8 cellular contexts compared by ENCODE assay signal in the genomic region with DNA sequence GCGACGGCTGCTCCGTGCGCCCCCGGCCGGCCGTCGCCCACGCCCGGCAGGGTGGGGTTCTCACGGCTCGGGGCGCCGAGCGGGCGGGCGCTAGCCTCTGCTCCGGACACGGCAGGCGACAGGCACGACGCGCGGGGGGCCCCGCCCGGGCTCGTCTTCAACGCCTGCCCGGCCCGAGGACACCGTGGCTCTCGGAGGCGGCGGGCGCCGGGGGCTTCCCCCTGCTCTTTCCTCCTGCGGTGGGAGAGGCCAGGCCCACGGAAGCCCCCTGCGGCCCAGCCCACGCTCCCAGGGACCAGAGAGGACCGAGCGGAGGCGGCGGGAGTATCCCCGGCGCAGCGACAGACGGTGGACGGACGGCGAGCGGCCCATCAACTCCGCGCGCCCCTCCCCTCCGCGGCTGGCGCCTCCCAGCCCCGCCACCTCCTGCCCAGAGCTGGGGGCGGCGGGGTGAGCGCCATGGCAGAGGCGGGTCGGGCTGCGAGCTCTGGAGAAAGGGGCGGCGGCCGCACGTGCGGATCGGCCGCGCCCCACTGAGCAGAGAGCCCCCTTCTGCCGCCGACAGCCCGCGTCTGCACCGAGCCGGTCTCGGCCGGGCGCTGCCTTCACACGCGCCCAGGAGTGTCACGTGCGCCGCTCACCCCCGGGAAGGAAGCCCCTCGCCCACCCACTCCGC. TPM values are rescaled to one million over a fixed set of nuclear protein-coding genes. Genes with fewer than 3 reads are reported as not detected.
A peak's percentile ranks its signal among the peaks of the same experiment; 100 is the strongest.
DNase-seq lines count a peak whose midpoint lies in the region; ATAC-seq and TF ChIP-seq lines count a peak whose summit lies in the region.

A gene (minus strand): TSS at position 347 of the 676 bp plus-strand sequence. CDS start 386 bp downstream, outside the sequence.
A gene with protein sequence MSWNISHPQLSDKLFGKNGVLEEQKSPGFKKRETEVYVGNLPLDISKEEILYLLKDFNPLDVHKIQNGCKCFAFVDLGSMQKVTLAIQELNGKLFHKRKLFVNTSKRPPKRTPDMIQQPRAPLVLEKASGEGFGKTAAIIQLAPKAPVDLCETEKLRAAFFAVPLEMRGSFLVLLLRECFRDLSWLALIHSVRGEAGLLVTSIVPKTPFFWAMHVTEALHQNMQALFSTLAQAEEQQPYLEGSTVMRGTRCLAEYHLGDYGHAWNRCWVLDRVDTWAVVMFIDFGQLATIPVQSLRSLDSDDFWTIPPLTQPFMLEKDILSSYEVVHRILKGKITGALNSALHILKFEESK (plus strand): TSS at position 154 of the 676 bp plus-strand sequence. CDS start 4,685 bp downstream, outside the sequence.

- peak; percentile 45 for DNase-seq in GM10248 (ENCODE audit: extremely low spot score)
- peak; percentile 68 to 88 (median 87) for DNase-seq in right cardiac atrium
- peak; percentile 59 to 64 for DNase-seq in psoas muscle
- no peak for DNase-seq in cerebellar cortex (ENCODE audit: low spot score)
- no peak for DNase-seq in NCI-H146 (lab: John Stamatoyannopoulos, UW)
- no peak for DNase-seq in NCI-H2171 (lab: John Stamatoyannopoulos, UW)

- H3K36me3 ChIP-seq in psoas muscle (ENCODE audit: insufficient read depth in 1 of 2, low read depth in 1 of 2): no peaks in the 10 kb centered on the region

- TF ChIP-seq CTCF in GM10248 (IDR thresholded peaks at IDR 0.05; ENCODE audit: control extremely low read depth, extremely low read depth, low read depth, missing control alignments): no peak
- no peak for TF ChIP-seq CTCF in psoas muscle (IDR thresholded peaks at IDR 0.05)

- POLR2A ChIA-PET in GM10248 (lab: Yijun Ruan, JAX): no interaction called here

- H3K27ac ChIP-seq in right cardiac atrium (ENCODE audit: low read length) (peak within 1 kb of the TSS; percentile 56), psoas muscle (peak within 1 kb of the TSS; percentile 50)

- WGBS in right cardiac atrium: 1% methylated on average over 90 of the region's 90 CpGs
- 0 to 2% (median 2%) methylated on average over 30 to 90 of the region's 90 CpGs for WGBS in psoas muscle, 3 donors

- H3K4me3 ChIP-seq in right cardiac atrium (ENCODE audit: low read length) (peak within 1 kb of the TSS; percentile 53), psoas muscle (peak within 1 kb of the TSS; percentile 67)

- no peaks in the 10 kb centered on the region for H3K36me3 Mint-ChIP-seq in activated T-helper 17 cell treated with anti-CD3 and anti-CD28 coated beads, Interleukin-2, amount 50 U/mL, for 72 hours (ENCODE audit: low read depth)

- no peak for ATAC-seq in activated T-helper 17 cell treated with anti-CD3 and anti-CD28 coated beads, Interleukin-2, amount 50 U/mL, for 72 hours (replicated peaks)
- ATAC-seq in right cardiac atrium: peak; percentile 84 to 88
- peak; percentile 21 to 72 (median 55) for ATAC-seq in psoas muscle
- no peak for ATAC-seq in GM21360 (IDR thresholded peaks at IDR 0.05; ENCODE audit: unreplicated experiment)

- no peaks in the 10 kb centered on the region for H3K27me3 ChIP-seq in right cardiac atrium (ENCODE audit: control insufficient read depth, insufficient read depth)
- peaks cover 3 to 67% (median 16%) of the 10 kb centered on the region in 3 donors for H3K27me3 ChIP-seq in psoas muscle (ENCODE audit: insufficient read depth in 3 of 3, low read length in 2 of 3)

- H3K4me3 Mint-ChIP-seq in activated T-helper 17 cell treated with anti-CD3 and anti-CD28 coated beads, Interleukin-2, amount 50 U/mL, for 72 hours: no peak within 1 kb of the TSS

- CTCF ChIA-PET in GM10248 (lab: Yijun Ruan, JAX): interaction anchor here (2.8 to 2.9 kb wide), 2 partner anchors 22 to 44 kb away, joined by 11 to 17 read pairs; no protein-coding TSS in a partner anchor

- no peaks in the 10 kb centered on the region for H3K9me3 Mint-ChIP-seq in activated T-helper 17 cell treated with anti-CD3 and anti-CD28 coated beads, Interleukin-2, amount 50 U/mL, for 72 hours

- peaks cover 34% of the 10 kb centered on the region for H3K27me3 Mint-ChIP-seq in activated T-helper 17 cell treated with anti-CD3 and anti-CD28 coated beads, Interleukin-2, amount 50 U/mL, for 72 hours

- H3K27ac Mint-ChIP-seq in activated T-helper 17 cell treated with anti-CD3 and anti-CD28 coated beads, Interleukin-2, amount 50 U/mL, for 72 hours: peak within 1 kb of the TSS; percentile 1

- intact Hi-C loops in right cardiac atrium (cut with DNase I) (no loop called here), psoas muscle (cut with DNase I) (no loop called here)

- no peaks in the 10 kb centered on the region for H3K9me3 ChIP-seq in right cardiac atrium (ENCODE audit: control insufficient read depth, low read length)
- H3K9me3 ChIP-seq in psoas muscle: peaks cover 6% of the 10 kb centered on the region

- peaks cover 10% of the 10 kb centered on the region for H3K4me1 Mint-ChIP-seq in activated T-helper 17 cell treated with anti-CD3 and anti-CD28 coated beads, Interleukin-2, amount 50 U/mL, for 72 hours

- H3K4me1 ChIP-seq in right cardiac atrium (ENCODE audit: control insufficient read depth, insufficient read depth, low read length) (no peaks in the 10 kb centered on the region), psoas muscle (no peaks in the 10 kb centered on the region)

RNA-seq across cellular contexts. Expression of the first gene that starts in this region (rescaled TPM):
- under 1 TPM in 1 of 2 donors, not detected in 1; 0.03 TPM for total RNA-seq in activated T-helper 17 cell treated with anti-CD3 and anti-CD28 coated beads, Interleukin-2, amount 50 U/mL, for 72 hours
- total RNA-seq in right cardiac atrium: 10 to 100 TPM; 17.4 to 23.8 (median 21.1) TPM
- polyA plus RNA-seq in right cardiac atrium: 16.4 TPM
- total RNA-seq in psoas muscle: 1 to 10 TPM; 5.6 to 7.4 (median 7.0) TPM
- polyA plus RNA-seq in psoas muscle: 1 to 10 TPM; 4.0 to 6.2 (median 4.3) TPM

RNA-seq across cellular contexts. Expression of the second gene that starts in this region (rescaled TPM):
- not detected for total RNA-seq in activated T-helper 17 cell treated with anti-CD3 and anti-CD28 coated beads, Interleukin-2, amount 50 U/mL, for 72 hours
- total RNA-seq in right cardiac atrium: 1 to 10 TPM; 2.8 to 4.1 (median 3.4) TPM
- polyA plus RNA-seq in right cardiac atrium: 4.9 TPM
- under 1 TPM; 0.50 to 0.97 (median 0.68) TPM for total RNA-seq in psoas muscle
- 1 to 10 TPM in 1 of 3 donors, under 1 TPM in 2; 0.69 to 2.3 (median 0.99) TPM for polyA plus RNA-seq in psoas muscle

Comparison
In these comparisons a context has a peak if more than half of its experiments do, and no peak if none do; other contexts are left out.
1. RNA of the first gene that starts in this region (total RNA-seq): 17.4 to 23.8 TPM in right cardiac atrium and 5.6 to 7.4 TPM in psoas muscle; 0.03 TPM in activated T-helper 17 cell treated with anti-CD3 and anti-CD28 coated beads, Interleukin-2, amount 50 U/mL, for 72 hours; every median in the first group is over 4 times any median in the second.
2. DNase-seq: peak in GM10248 (single experiment), right cardiac atrium (3 of 3) and psoas muscle (2 of 2); none in cerebellar cortex (single experiment), NCI-H146 (single experiment) and NCI-H2171 (single experiment).
3. ATAC-seq: peak in right cardiac atrium (2 of 2) and psoas muscle (4 of 4); none in activated T-helper 17 cell treated with anti-CD3 and anti-CD28 coated beads, Interleukin-2, amount 50 U/mL, for 72 hours (single experiment) and GM21360 (single experiment).